Comparison of ENCODE assay signal across 10 cellular contexts in genomic region chr5:142743677-142744441, GRCh38. TPM values are rescaled to one million over a fixed set of nuclear protein-coding genes. Genes with fewer than 3 reads are reported as not detected.
A peak's percentile ranks its signal among the peaks of the same experiment; 100 is the strongest.
DNase-seq lines count a peak whose midpoint lies in the region; ATAC-seq and TF ChIP-seq lines count a peak whose summit lies in the region.
"Had no signal": no experiment of that assay in that cellular context is flagged by ENCODE, and none has a peak within 500 bp of the region (broad histone marks: within the 10 kb centered on the region; RNA-seq: fewer than 3 reads in every experiment).

No MANE protein-coding gene starts in this region.

- intact Hi-C loops in body of pancreas (cut with DNase I) (no loop called here), gastrocnemius medialis (cut with DNase I; ENCODE audit: low total_unique reads) (loop anchor here (10.0 kb wide), 1 partner anchor 261 kb away; no protein-coding TSS in a partner anchor)

- H3K4me1 ChIP-seq in body of pancreas (peaks cover 14% of the 10 kb centered on the region), right atrium auricular region (peaks cover 0 to 45% of the 10 kb centered on the region in 2 donors), gastrocnemius medialis (peaks cover 6 to 7% of the 10 kb centered on the region in 2 donors)

- H3K27me3 ChIP-seq in body of pancreas (no peaks in the 10 kb centered on the region), right atrium auricular region (no peaks in the 10 kb centered on the region), gastrocnemius medialis (no peaks in the 10 kb centered on the region)

- WGBS in body of pancreas, 2 donors, result 69 to 70% methylated on average over 6 of the region's 6 CpGs

- in situ Hi-C loops in gastrocnemius medialis (cut with MboI; ENCODE audit: low sequenced_read_pairs in 4 of 4), result loop anchor here in 2 of 4 donors (10.0 kb wide), 2 partner anchors 121 to 131 kb away; no protein-coding TSS in a partner anchor

- H3K4me3 ChIP-seq in body of pancreas, result no peak overlapping the region
- H3K4me3 ChIP-seq in right atrium auricular region, result no peak overlapping the region
- H3K4me3 ChIP-seq in gastrocnemius medialis, result no peak overlapping the region

- peak; percentile 30 for DNase-seq in HS-5 (ENCODE audit: low read depth)
- DNase-seq in body of pancreas, result no peak
- no peak for DNase-seq in right atrium auricular region (ENCODE audit: low spot score)
- DNase-seq in gastrocnemius medialis, result no peak
- no peak for DNase-seq in NCI-H1694 treated with DMSO at 0.1 percent for 48 hours (lab: John Stamatoyannopoulos, UW)
- no peak for DNase-seq in T-helper 2 cell
- no peak for DNase-seq in OCI-M1 (lab: John Stamatoyannopoulos, UW)
- DNase-seq: effector memory CD4-positive, alpha-beta T cell; HFFc6 had no signal

- H3K9me3 ChIP-seq in body of pancreas (no peaks in the 10 kb centered on the region), right atrium auricular region (no peaks in the 10 kb centered on the region), gastrocnemius medialis (no peaks in the 10 kb centered on the region)

- H3K27ac ChIP-seq in body of pancreas (no peak overlapping the region), right atrium auricular region (peak overlapping the region; percentile 58 to 79), gastrocnemius medialis (peak overlapping the region; percentile 46 to 60 (median 50))

- ATAC-seq in body of pancreas (peak; percentile 46), gastrocnemius medialis (peak in 1 of 2 donors; percentile 47), GM21529 (IDR thresholded peaks at IDR 0.05; ENCODE audit: unreplicated experiment) (no peak)

- H3K36me3 ChIP-seq in body of pancreas (replicated peaks in 1 of 2; ENCODE audit: insufficient read depth in 1 of 2, low read depth in 2 of 2) (no peaks in the 10 kb centered on the region), right atrium auricular region (no peaks in the 10 kb centered on the region), gastrocnemius medialis (no peaks in the 10 kb centered on the region)

- TF ChIP-seq POLR2A in body of pancreas (IDR thresholded peaks at IDR 0.05) (no peak), gastrocnemius medialis (IDR thresholded peaks at IDR 0.05) (no peak)

- no peak for TF ChIP-seq CTCF in body of pancreas (IDR thresholded peaks at IDR 0.05)
- no peak for TF ChIP-seq CTCF in right atrium auricular region (IDR thresholded peaks at IDR 0.05)
- TF ChIP-seq CTCF in gastrocnemius medialis (IDR thresholded peaks at IDR 0.05 in 4 of 5, conservative IDR thresholded peaks at IDR 0.05 in 1 of 5), result no peak

RNA-seq across cellular contexts. Expression of gene ARHGAP26, which starts 26.3 kb away (rescaled TPM):
- total RNA-seq in body of pancreas (10 to 100 TPM; 12.5 to 14.2 TPM), right atrium auricular region (10 to 100 TPM; 29.8 to 31.6 TPM), gastrocnemius medialis (10 to 100 TPM in 3 of 4 donors, 1 to 10 TPM in 1; 9.1 to 22.4 (median 13.4) TPM)

RNA-seq across cellular contexts. Expression of gene FGF1, which starts 58.0 kb away (rescaled TPM):
- total RNA-seq in body of pancreas, result under 1 TPM in 1 of 2 donors, not detected in 1; 0.78 TPM
- 10 to 100 TPM; 35.3 to 47.9 TPM for total RNA-seq in right atrium auricular region
- total RNA-seq in gastrocnemius medialis, result 1 to 10 TPM in 2 of 4 donors, under 1 TPM in 2; 0.41 to 2.1 (median 1.2) TPM

Comparison
In these comparisons a context has a peak if more than half of its experiments do, and no peak if none do; other contexts are left out.
1. H3K27ac ChIP-seq: peak in right atrium auricular region (2 of 2) and gastrocnemius medialis (4 of 4); none in body of pancreas (0 of 4).
2. RNA of gene FGF1, which starts 58.0 kb away (total RNA-seq): 35.3 to 47.9 TPM in right atrium auricular region; 0.41 to 2.1 TPM in gastrocnemius medialis and 0.78 TPM in body of pancreas; every median in the first group is over 10 times any median in the second.